ENCODE assay signal across 16 cellular contexts in the genomic region with DNA sequence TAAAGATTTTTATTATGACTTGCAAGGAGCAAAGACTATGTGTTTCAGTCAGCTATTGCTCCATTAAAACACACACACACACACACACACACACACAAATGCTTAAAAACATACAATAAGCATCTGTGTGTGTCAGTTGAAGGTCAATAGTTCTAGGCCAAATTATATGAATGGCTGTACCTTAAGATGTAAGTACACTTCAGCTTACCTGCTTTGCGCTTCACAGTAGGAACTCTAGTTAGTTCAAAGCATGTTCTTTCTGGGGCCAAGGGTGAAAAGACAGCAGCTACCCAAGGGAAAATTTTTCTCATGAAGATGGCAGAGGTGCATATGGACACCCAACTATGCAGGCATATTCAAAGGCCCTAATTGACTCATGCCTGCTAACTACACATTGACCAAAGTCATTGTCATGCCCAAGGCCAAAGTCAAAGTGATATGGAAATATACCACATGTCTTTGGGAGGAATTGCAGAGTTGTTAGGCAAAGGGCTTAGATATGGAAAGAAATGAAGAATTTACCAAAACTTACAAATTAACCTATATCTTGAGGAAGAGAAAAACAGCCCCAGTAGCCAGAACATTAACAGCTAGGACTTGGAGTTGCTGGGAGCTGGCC.
DNase-seq lines count a peak whose midpoint lies in the region; ATAC-seq, FAIRE-seq and TF ChIP-seq lines count a peak whose summit lies in the region.
"Had no signal": no experiment of that assay in that cellular context is flagged by ENCODE, and none has a peak within 500 bp of the region (broad histone marks: within the 10 kb centered on the region; RNA-seq: fewer than 3 reads in every experiment).

No MANE protein-coding gene starts in this region.

- intact Hi-C loops in HepG2 (cut with micrococcal nuclease; ENCODE audit: unreplicated experiment) (no loop called here), right lobe of liver (cut with DNase I) (no loop called here), lower lobe of right lung (cut with DNase I) (no loop called here)

- no TSS peak for BruUV-seq in HepG2 (replicated peaks; lab: Mats Ljungman, UMichigan)

- H3K9ac ChIP-seq in HepG2 (ENCODE audit: insufficient read depth, low read depth, low read length) = no peak overlapping the region
- H3K9ac ChIP-seq: BLaER1 treated with 17β-estradiol and CSF1 and Interleukin-3, amounts not matched to agents 10 nM and 100 nM had no signal

- no peak overlapping the region for H2AFZ ChIP-seq in HepG2 (ENCODE audit: low read length)

- ATAC-seq in HepG2 = no peak
- ATAC-seq in right lobe of liver = no peak
- no peak for ATAC-seq in activated naive CD8-positive, alpha-beta T cell treated with anti-CD3 and anti-CD28 coated beads, Interleukin-2, amount 50 U/mL, for 24 hours
- no peak for ATAC-seq in natural killer cell treated with Interleukin-12 subunit alpha and Interleukin-12 subunit beta and Interleukin-15 and Interleukin-18, amount 100 ng/mL, for 72 hours
- no peak for ATAC-seq in HG03442 (IDR thresholded peaks at IDR 0.05; ENCODE audit: unreplicated experiment)
- no peak for ATAC-seq in lower lobe of right lung

- H3K9me3 ChIP-seq in HepG2 (ENCODE audit: low read length) (no peaks in the 10 kb centered on the region), right lobe of liver (no peaks in the 10 kb centered on the region), lower lobe of right lung (no peaks in the 10 kb centered on the region)
- H3K9me3 ChIP-seq: BLaER1 treated with 17β-estradiol and CSF1 and Interleukin-3, amounts not matched to agents 10 nM and 100 nM had no signal

- peaks cover 5% of the 10 kb centered on the region for H3K36me3 Mint-ChIP-seq in activated naive CD8-positive, alpha-beta T cell treated with anti-CD3 and anti-CD28 coated beads, Interleukin-2, amount 50 U/mL, for 24 hours (ENCODE audit: low read depth)
- H3K36me3 Mint-ChIP-seq in natural killer cell treated with Interleukin-12 subunit alpha and Interleukin-12 subunit beta and Interleukin-15 and Interleukin-18, amount 100 ng/mL, for 72 hours = no peaks in the 10 kb centered on the region

- no peaks in the 10 kb centered on the region for H3K9me3 Mint-ChIP-seq in activated naive CD8-positive, alpha-beta T cell treated with anti-CD3 and anti-CD28 coated beads, Interleukin-2, amount 50 U/mL, for 24 hours
- H3K9me3 Mint-ChIP-seq in natural killer cell treated with Interleukin-12 subunit alpha and Interleukin-12 subunit beta and Interleukin-15 and Interleukin-18, amount 100 ng/mL, for 72 hours = no peaks in the 10 kb centered on the region

- DNase-seq in HepG2 (ENCODE audit: low spot score) (no peak), right lobe of liver (no peak), lower lobe of right lung (no peak)
- no peak for DNase-seq in activated naive CD8-positive, alpha-beta T cell treated with anti-CD3 and anti-CD28 coated beads, Interleukin-2, amount 50 U/mL, for 24 hours
- no peak for DNase-seq in natural killer cell treated with Interleukin-12 subunit alpha and Interleukin-12 subunit beta and Interleukin-15 and Interleukin-18, amount 100 ng/mL, for 72 hours (ENCODE audit: low spot score)
- DNase-seq in stimulated activated CD4-positive, alpha-beta T cell treated with anti-CD3 and anti-CD28 coated beads, Interleukin-2, amount 100 ng/mL, for 48 hours = no peak
- DNase-seq: DND-41, KBM-7, NCI-H187 treated with DMSO at 0.1 percent for 48 hours, NCI-H2227 treated with DMSO at 0.1 percent for 48 hours, NCI-H510A treated with DMSO at 0.1 percent for 48 hours, NCI-H774, RPMI8226, SIG-M5 had no signal

- FAIRE-seq in HepG2 (lab: Jason Lieb, UNC) = peak; percentile 21

- 100% methylated on average over 1 of the region's 1 CpG for WGBS in HepG2 (ENCODE audit: low lambda C conversion rate)
- 100% methylated on average over 1 of the region's 1 CpG for WGBS in right lobe of liver (ENCODE audit: insufficient coverage, low coverage, low lambda C conversion rate, missing lambda C conversion rate)

- peaks cover 56% of the 10 kb centered on the region for H3K4me1 Mint-ChIP-seq in activated naive CD8-positive, alpha-beta T cell treated with anti-CD3 and anti-CD28 coated beads, Interleukin-2, amount 50 U/mL, for 24 hours
- peaks cover 24 to 41% of the 10 kb centered on the region in 2 donors for H3K4me1 Mint-ChIP-seq in natural killer cell treated with Interleukin-12 subunit alpha and Interleukin-12 subunit beta and Interleukin-15 and Interleukin-18, amount 100 ng/mL, for 72 hours (ENCODE audit: low read depth in 2 of 2)

- TF ChIP-seq RAD21 in HepG2 (CRISPR knock-in tag; IDR thresholded peaks at IDR 0.05) = no peak

- TF ChIP-seq EP300 in HepG2 (IDR thresholded peaks at IDR 0.05; ENCODE audit: low read depth in 2 of 2, low read length in 2 of 2) (no peak), HepG2 (CRISPR knock-in tag; IDR thresholded peaks at IDR 0.05; ENCODE audit: borderline replicate concordance) (no peak)

- TF ChIP-seq CTCF in HepG2 (CRISPR knock-in tag; IDR thresholded peaks at IDR 0.05) (no peak), right lobe of liver (IDR thresholded peaks at IDR 0.05) (no peak), lower lobe of right lung (IDR thresholded peaks at IDR 0.05) (no peak)

- peaks cover 52% of the 10 kb centered on the region for H3K4me1 ChIP-seq in HepG2 (ENCODE audit: insufficient read depth, low read length)
- no peaks in the 10 kb centered on the region for H3K4me1 ChIP-seq in right lobe of liver
- no peaks in the 10 kb centered on the region for H3K4me1 ChIP-seq in lower lobe of right lung

- POLR2A ChIA-PET in HepG2 (lab: Yijun Ruan, JAX) = no interaction called here

- H3K4me3 Mint-ChIP-seq in activated naive CD8-positive, alpha-beta T cell treated with anti-CD3 and anti-CD28 coated beads, Interleukin-2, amount 50 U/mL, for 24 hours = no peak overlapping the region
- H3K4me3 Mint-ChIP-seq in natural killer cell treated with Interleukin-12 subunit alpha and Interleukin-12 subunit beta and Interleukin-15 and Interleukin-18, amount 100 ng/mL, for 72 hours = peak overlapping the region; percentile 33

- no peaks in the 10 kb centered on the region for H3K27me3 ChIP-seq in HepG2 (ENCODE audit: control insufficient read depth in 1 of 2, insufficient read depth in 2 of 2, low read length in 2 of 2)
- no peaks in the 10 kb centered on the region for H3K27me3 ChIP-seq in right lobe of liver
- peaks cover 4% of the 10 kb centered on the region for H3K27me3 ChIP-seq in lower lobe of right lung (ENCODE audit: low read depth)
- H3K27me3 ChIP-seq: BLaER1 treated with 17β-estradiol and CSF1 and Interleukin-3, amounts not matched to agents 10 nM and 100 nM had no signal

- H3K36me3 ChIP-seq in HepG2 (replicated peaks in 1 of 2; ENCODE audit: control insufficient read depth in 1 of 2, insufficient read depth in 2 of 2, low read length in 2 of 2) (no peaks in the 10 kb centered on the region), right lobe of liver (no peaks in the 10 kb centered on the region), lower lobe of right lung (no peaks in the 10 kb centered on the region)
- H3K36me3 ChIP-seq: BLaER1 treated with 17β-estradiol and CSF1 and Interleukin-3, amounts not matched to agents 10 nM and 100 nM had no signal

- H3K4me3 ChIP-seq in HepG2 (replicated peaks in 1 of 3; ENCODE audit: insufficient read depth in 1 of 3, low read depth in 2 of 3, low read length in 3 of 3) = no peak overlapping the region
- no peak overlapping the region for H3K4me3 ChIP-seq in right lobe of liver
- H3K4me3 ChIP-seq in lower lobe of right lung = no peak overlapping the region
- H3K4me3 ChIP-seq: BLaER1 treated with 17β-estradiol and CSF1 and Interleukin-3, amounts not matched to agents 10 nM and 100 nM had no signal

- CTCF ChIA-PET in HepG2 (lab: Yijun Ruan, JAX; ENCODE audit: low intra/inter-chr PET ratio, low total read pairs) = no interaction called here

- in situ Hi-C loops in HepG2 (cut with HindIII; ENCODE audit: extremely low pct_ligation_motif_present, low pct_unique_long_range_greater_than_20kb) = loop anchor here (25.0 kb wide), 1 partner anchor 1209 kb away; no protein-coding TSS in a partner anchor

- H4K20me1 ChIP-seq in HepG2 (ENCODE audit: insufficient read depth, low read length) = no peaks in the 10 kb centered on the region
- H4K20me1 ChIP-seq: BLaER1 treated with 17β-estradiol and CSF1 and Interleukin-3, amounts not matched to agents 10 nM and 100 nM had no signal

- no peak overlapping the region for H3K27ac ChIP-seq in HepG2 (ENCODE audit: extremely low read length, insufficient read depth, low read length)
- no peak overlapping the region for H3K27ac ChIP-seq in right lobe of liver
- H3K27ac ChIP-seq in lower lobe of right lung = no peak overlapping the region

- TF ChIP-seq POLR2A in HepG2 (IDR thresholded peaks at IDR 0.05; ENCODE audit: insufficient read depth in 1 of 2, low read depth in 2 of 2, low read length in 2 of 2) (no peak), right lobe of liver (IDR thresholded peaks at IDR 0.05) (no peak)

- H3K4me2 ChIP-seq in HepG2 (ENCODE audit: low read depth, low read length) = no peak overlapping the region

- peaks cover 2% of the 10 kb centered on the region for H3K27me3 Mint-ChIP-seq in activated naive CD8-positive, alpha-beta T cell treated with anti-CD3 and anti-CD28 coated beads, Interleukin-2, amount 50 U/mL, for 24 hours
- H3K27me3 Mint-ChIP-seq in natural killer cell treated with Interleukin-12 subunit alpha and Interleukin-12 subunit beta and Interleukin-15 and Interleukin-18, amount 100 ng/mL, for 72 hours = no peaks in the 10 kb centered on the region

- H3K79me2 ChIP-seq in HepG2 (ENCODE audit: insufficient read depth, low read length) = no peaks in the 10 kb centered on the region

- H3K27ac Mint-ChIP-seq in activated naive CD8-positive, alpha-beta T cell treated with anti-CD3 and anti-CD28 coated beads, Interleukin-2, amount 50 U/mL, for 24 hours = peak overlapping the region; percentile 23
- H3K27ac Mint-ChIP-seq in natural killer cell treated with Interleukin-12 subunit alpha and Interleukin-12 subunit beta and Interleukin-15 and Interleukin-18, amount 100 ng/mL, for 72 hours = peak overlapping the region; percentile 92 to 95

TF ChIP-seq in HepG2, 621 proteins besides CTCF, POLR2A, EP300 and RAD21:
- peak; percentile 49 for TF ChIP-seq SKI (IDR thresholded peaks at IDR 0.05; ENCODE audit: partially characterized antibody)
- no peak for TF ChIP-seq NR2C2 (CRISPR knock-in tag; IDR thresholded peaks at IDR 0.05; ENCODE audit: borderline replicate concordance)
- no peak for TF ChIP-seq DMAP1 (CRISPR knock-in tag; IDR thresholded peaks at IDR 0.05)
- TF ChIP-seq TBL1XR1 (IDR thresholded peaks at IDR 0.05; ENCODE audit: borderline replicate concordance, low read length, partially characterized antibody) = peak; percentile 83
- TF ChIP-seq TGIF2 (CRISPR knock-in tag; IDR thresholded peaks at IDR 0.05) = no peak
